ENCODE assay signal across 8 cellular contexts in the genomic region with DNA sequence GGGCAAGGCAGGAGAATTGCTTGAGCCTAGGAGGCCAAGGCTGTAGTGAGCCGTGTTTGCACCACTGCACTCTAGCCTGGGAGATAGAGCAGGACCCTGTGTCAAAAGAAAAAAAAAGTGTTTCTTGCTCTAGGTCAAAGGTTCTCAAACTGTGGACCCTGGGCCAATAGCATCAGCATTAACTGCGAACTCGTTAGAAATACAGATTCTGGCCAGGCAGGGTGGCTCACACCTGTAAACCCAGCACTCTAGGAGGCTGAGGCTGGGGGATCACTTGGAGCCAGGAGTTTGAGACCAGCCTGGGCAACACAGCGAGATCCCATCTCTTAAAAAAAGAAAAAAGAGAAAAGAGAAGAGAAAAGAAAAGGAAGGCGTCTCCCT. TPM values are rescaled to one million over a fixed set of nuclear protein-coding genes. Genes with fewer than 3 reads are reported as not detected.
DNase-seq lines count a peak whose midpoint lies in the region; ATAC-seq and TF ChIP-seq lines count a peak whose summit lies in the region.

No MANE protein-coding gene starts in this region.

- no peaks in the 10 kb centered on the region for H3K9me3 Mint-ChIP-seq in activated T-helper 1 cell treated with anti-CD3 and anti-CD28 coated beads, Interleukin-12 subunit alpha, Interleukin-12 subunit beta, Interleukin-2, Interleukin-4 antibody, amounts not matched to agents 30 ng/mL and 10 ng/mL and 1 ng/mL, durations not matched to agents 14 hours and 24 hours and 36 hours
- no peaks in the 10 kb centered on the region for H3K9me3 Mint-ChIP-seq in stimulated activated effector memory CD8-positive, alpha-beta T cell treated with anti-CD3 and anti-CD28 coated beads, Interleukin-12 subunit alpha, Interleukin-12 subunit beta, amount 100 ng/mL, for 72 hours

- no peaks in the 10 kb centered on the region for H3K9me3 ChIP-seq in iPS-15b (ENCODE audit: control insufficient read depth, insufficient read depth, low read length)

- H3K27me3 Mint-ChIP-seq in activated T-helper 1 cell treated with anti-CD3 and anti-CD28 coated beads, Interleukin-12 subunit alpha, Interleukin-12 subunit beta, Interleukin-2, Interleukin-4 antibody, amounts not matched to agents 30 ng/mL and 10 ng/mL and 1 ng/mL, durations not matched to agents 14 hours and 24 hours and 36 hours (ENCODE audit: insufficient read depth), result no peaks in the 10 kb centered on the region

- H3K27ac Mint-ChIP-seq in activated T-helper 1 cell treated with anti-CD3 and anti-CD28 coated beads, Interleukin-12 subunit alpha, Interleukin-12 subunit beta, Interleukin-2, Interleukin-4 antibody, amounts not matched to agents 30 ng/mL and 10 ng/mL and 1 ng/mL, durations not matched to agents 14 hours and 24 hours and 36 hours, result peak overlapping the region; percentile 99
- H3K27ac Mint-ChIP-seq in stimulated activated effector memory CD8-positive, alpha-beta T cell treated with anti-CD3 and anti-CD28 coated beads, Interleukin-12 subunit alpha, Interleukin-12 subunit beta, amount 100 ng/mL, for 72 hours, result peak overlapping the region; percentile 97

- H3K4me1 ChIP-seq in iPS-15b (ENCODE audit: control insufficient read depth, insufficient read depth, low read length), result no peaks in the 10 kb centered on the region

- peak overlapping the region; percentile 99 for H3K4me3 Mint-ChIP-seq in activated T-helper 1 cell treated with anti-CD3 and anti-CD28 coated beads, Interleukin-12 subunit alpha, Interleukin-12 subunit beta, Interleukin-2, Interleukin-4 antibody, amounts not matched to agents 30 ng/mL and 10 ng/mL and 1 ng/mL, durations not matched to agents 14 hours and 24 hours and 36 hours
- H3K4me3 Mint-ChIP-seq in stimulated activated effector memory CD8-positive, alpha-beta T cell treated with anti-CD3 and anti-CD28 coated beads, Interleukin-12 subunit alpha, Interleukin-12 subunit beta, amount 100 ng/mL, for 72 hours, result peak overlapping the region; percentile 98

- ATAC-seq in stimulated activated effector memory CD8-positive, alpha-beta T cell treated with anti-CD3 and anti-CD28 coated beads, Interleukin-12 subunit alpha, Interleukin-12 subunit beta, amount 100 ng/mL, for 72 hours, result no peak

- peaks cover 20% of the 10 kb centered on the region for H3K36me3 Mint-ChIP-seq in activated T-helper 1 cell treated with anti-CD3 and anti-CD28 coated beads, Interleukin-12 subunit alpha, Interleukin-12 subunit beta, Interleukin-2, Interleukin-4 antibody, amounts not matched to agents 30 ng/mL and 10 ng/mL and 1 ng/mL, durations not matched to agents 14 hours and 24 hours and 36 hours (ENCODE audit: low read depth)
- H3K36me3 Mint-ChIP-seq in stimulated activated effector memory CD8-positive, alpha-beta T cell treated with anti-CD3 and anti-CD28 coated beads, Interleukin-12 subunit alpha, Interleukin-12 subunit beta, amount 100 ng/mL, for 72 hours, result peaks cover 32% of the 10 kb centered on the region

- H3K4me3 ChIP-seq in HFF-Myc (replicated peaks; ENCODE audit: low read depth, low read length) (peak overlapping the region; percentile 87), iPS-15b (ENCODE audit: low read depth, low read length) (peak overlapping the region; percentile 86)

- peaks cover 10% of the 10 kb centered on the region for H3K27me3 ChIP-seq in iPS-15b (ENCODE audit: control insufficient read depth, insufficient read depth, low read length)

- peaks cover 2% of the 10 kb centered on the region for H3K36me3 ChIP-seq in iPS-15b (ENCODE audit: control insufficient read depth, insufficient read depth, low read length)

- H3K4me1 Mint-ChIP-seq in activated T-helper 1 cell treated with anti-CD3 and anti-CD28 coated beads, Interleukin-12 subunit alpha, Interleukin-12 subunit beta, Interleukin-2, Interleukin-4 antibody, amounts not matched to agents 30 ng/mL and 10 ng/mL and 1 ng/mL, durations not matched to agents 14 hours and 24 hours and 36 hours (ENCODE audit: low read depth), result peaks cover 44% of the 10 kb centered on the region
- H3K4me1 Mint-ChIP-seq in stimulated activated effector memory CD8-positive, alpha-beta T cell treated with anti-CD3 and anti-CD28 coated beads, Interleukin-12 subunit alpha, Interleukin-12 subunit beta, amount 100 ng/mL, for 72 hours, result peaks cover 50% of the 10 kb centered on the region

- intact Hi-C loops in activated T-helper 1 cell treated with anti-CD3 and anti-CD28 coated beads, Interleukin-12 subunit alpha, Interleukin-12 subunit beta, Interleukin-2, Interleukin-4 antibody, amounts not matched to agents 30 ng/mL and 10 ng/mL and 1 ng/mL, durations not matched to agents 14 hours and 24 hours and 36 hours (cut with micrococcal nuclease), result loop anchor here (1.0 to 10.0 kb wide), 13 partner anchors 7 to 361 kb away; a partner anchor contains a TSS

- peak overlapping the region; percentile 24 for H3K9ac ChIP-seq in iPS-15b (ENCODE audit: low read depth, low read length)

- no peak for TF ChIP-seq CTCF in HFF-Myc (IDR thresholded peaks at IDR 0.05; ENCODE audit: low read depth, low read length, missing control alignments)

- DNase-seq in HFF-Myc (ENCODE audit: extremely low read depth, low read depth), result no peak
- no peak for DNase-seq in activated T-helper 1 cell treated with anti-CD3 and anti-CD28 coated beads, Interleukin-12 subunit alpha, Interleukin-12 subunit beta, Interleukin-2, Interleukin-4 antibody, amounts not matched to agents 30 ng/mL and 10 ng/mL and 1 ng/mL, durations not matched to agents 14 hours and 24 hours and 36 hours (ENCODE audit: low spot score)
- DNase-seq in stimulated activated effector memory CD8-positive, alpha-beta T cell treated with anti-CD3 and anti-CD28 coated beads, Interleukin-12 subunit alpha, Interleukin-12 subunit beta, amount 100 ng/mL, for 72 hours (ENCODE audit: low spot score in 2 of 2), result peak in 1 of 2 donors; percentile 54
- DNase-seq in effector CD8-positive, alpha-beta T cell (lab: John Stamatoyannopoulos, UW), result no peak
- DNase-seq in NCI-H1105 (lab: John Stamatoyannopoulos, UW), result no peak
- DNase-seq in effector CD4-positive, alpha-beta T cell, result no peak
- DNase-seq in activated CD8-positive, alpha-beta memory T cell treated with anti-CD3 and anti-CD28 coated beads for 24 hours, result no peak

RNA-seq across cellular contexts. Expression of a gene that starts 0.9 kb away (rescaled TPM):
- 20.1 and 20.6 TPM in 2 replicates for total RNA-seq in activated T-helper 1 cell treated with anti-CD3 and anti-CD28 coated beads, Interleukin-12 subunit alpha, Interleukin-12 subunit beta, Interleukin-2, Interleukin-4 antibody, amounts not matched to agents 30 ng/mL and 10 ng/mL and 1 ng/mL, durations not matched to agents 14 hours and 24 hours and 36 hours

RNA-seq across cellular contexts. Expression of a gene that starts 22.3 kb away (rescaled TPM):
- total RNA-seq in activated T-helper 1 cell treated with anti-CD3 and anti-CD28 coated beads, Interleukin-12 subunit alpha, Interleukin-12 subunit beta, Interleukin-2, Interleukin-4 antibody, amounts not matched to agents 30 ng/mL and 10 ng/mL and 1 ng/mL, durations not matched to agents 14 hours and 24 hours and 36 hours, result 31.5 and 34.5 TPM in 2 replicates

RNA-seq across cellular contexts. Expression of a gene that starts 51.7 kb away (rescaled TPM):
- 69.1 and 70.1 TPM in 2 replicates for total RNA-seq in activated T-helper 1 cell treated with anti-CD3 and anti-CD28 coated beads, Interleukin-12 subunit alpha, Interleukin-12 subunit beta, Interleukin-2, Interleukin-4 antibody, amounts not matched to agents 30 ng/mL and 10 ng/mL and 1 ng/mL, durations not matched to agents 14 hours and 24 hours and 36 hours
